Comparison of ENCODE assay signal across 31 cellular contexts in the genomic region with DNA sequence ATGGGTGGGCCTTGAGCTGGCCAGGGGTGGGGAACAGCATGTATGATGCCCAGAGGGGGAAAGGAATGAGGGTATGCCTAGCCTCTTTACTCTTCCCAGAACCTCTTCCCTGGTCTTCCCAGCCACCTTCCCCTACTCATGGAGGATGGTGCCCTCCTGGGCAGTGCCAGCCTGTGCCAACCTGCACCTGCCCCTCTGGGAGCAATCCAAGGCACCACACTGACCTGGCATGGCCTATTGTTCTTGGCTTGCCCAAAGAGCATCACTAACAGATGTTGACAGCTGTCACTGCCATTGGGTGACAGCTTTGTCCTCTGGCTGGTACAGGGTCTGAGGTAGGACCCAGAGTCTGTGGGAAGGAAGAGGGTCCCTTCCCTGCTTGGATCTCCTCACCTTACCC. TPM values are rescaled to one million over a fixed set of nuclear protein-coding genes. Genes with fewer than 3 reads are reported as not detected.
"Had no signal": no experiment of that assay in that cellular context is flagged by ENCODE, and none has a peak within 500 bp of the region (broad histone marks: within the 10 kb centered on the region; RNA-seq: fewer than 3 reads in every experiment).

No MANE protein-coding gene starts in this region.

- H3K4me1 Mint-ChIP-seq: activated CD4-positive, alpha-beta T cell treated with anti-CD3 and anti-CD28 coated beads for 36 hours; activated CD4-positive, alpha-beta T cell treated with anti-CD3 and anti-CD28 coated beads, Interleukin-2, amount 10 ng/mL, durations not matched to agents 24 days and 14 days; activated CD8-positive, alpha-beta memory T cell treated with anti-CD3 and anti-CD28 coated beads, Interleukin-2, amount 10 ng/mL, durations not matched to agents 7 days and 5 days; activated naive CD4-positive, alpha-beta T cell treated with anti-CD3 and anti-CD28 coated beads, Interleukin-2, amount 50 U/mL, for 24 hours; activated naive CD8-positive, alpha-beta T cell treated with anti-CD3 and anti-CD28 coated beads for 36 hours; activated naive CD8-positive, alpha-beta T cell treated with anti-CD3 and anti-CD28 coated beads, Interleukin-2, amount 50 U/mL, for 24 hours; endodermal cell had no signal

- H3K27ac ChIP-seq: adrenal gland, body of pancreas, coronary artery, dorsolateral prefrontal cortex had no signal

- H3K4me3 Mint-ChIP-seq: activated CD4-positive, alpha-beta memory T cell treated with anti-CD3 and anti-CD28 coated beads for 36 hours; activated CD4-positive, alpha-beta T cell treated with anti-CD3 and anti-CD28 coated beads for 36 hours; activated CD4-positive, alpha-beta T cell treated with anti-CD3 and anti-CD28 coated beads, Interleukin-2, amount 10 ng/mL, durations not matched to agents 24 days and 14 days; activated CD8-positive, alpha-beta memory T cell treated with anti-CD3 and anti-CD28 coated beads, Interleukin-2, amount 10 ng/mL, durations not matched to agents 7 days and 5 days; activated CD8-positive, alpha-beta T cell treated with anti-CD3 and anti-CD28 coated beads, Interleukin-2, amount 10 ng/mL, durations not matched to agents 7 days and 5 days; activated naive CD4-positive, alpha-beta T cell treated with anti-CD3 and anti-CD28 coated beads for 36 hours; activated naive CD4-positive, alpha-beta T cell treated with anti-CD3 and anti-CD28 coated beads, Interleukin-2, amount 50 U/mL, for 24 hours; activated naive CD8-positive, alpha-beta T cell treated with anti-CD3 and anti-CD28 coated beads for 36 hours; activated naive CD8-positive, alpha-beta T cell treated with anti-CD3 and anti-CD28 coated beads, Interleukin-2, amount 50 U/mL, for 24 hours; activated T-helper 1 cell treated with anti-CD3 and anti-CD28 coated beads, Interleukin-12 subunit alpha, Interleukin-12 subunit beta, Interleukin-2, Interleukin-4 antibody, amounts not matched to agents 30 ng/mL and 10 ng/mL and 1 ng/mL, durations not matched to agents 14 hours and 24 hours and 36 hours; dendritic cell treated with granulocyte-macrophage colony-stimulating factor and Interleukin-4, amounts not matched to agents 40 ng/mL and 50 ng/mL, for 4 days; endodermal cell had no signal

- H3K27ac Mint-ChIP-seq: activated CD4-positive, alpha-beta memory T cell treated with anti-CD3 and anti-CD28 coated beads for 36 hours; activated CD4-positive, alpha-beta T cell treated with anti-CD3 and anti-CD28 coated beads for 36 hours; activated CD4-positive, alpha-beta T cell treated with anti-CD3 and anti-CD28 coated beads, Interleukin-2, amount 10 ng/mL, durations not matched to agents 24 days and 14 days; activated CD8-positive, alpha-beta memory T cell treated with anti-CD3 and anti-CD28 coated beads, Interleukin-2, amount 10 ng/mL, durations not matched to agents 7 days and 5 days; activated CD8-positive, alpha-beta T cell treated with anti-CD3 and anti-CD28 coated beads, Interleukin-2, amount 10 ng/mL, durations not matched to agents 7 days and 5 days; activated naive CD4-positive, alpha-beta T cell treated with anti-CD3 and anti-CD28 coated beads for 36 hours; activated naive CD4-positive, alpha-beta T cell treated with anti-CD3 and anti-CD28 coated beads, Interleukin-2, amount 50 U/mL, for 24 hours; activated naive CD8-positive, alpha-beta T cell treated with anti-CD3 and anti-CD28 coated beads for 36 hours; activated naive CD8-positive, alpha-beta T cell treated with anti-CD3 and anti-CD28 coated beads, Interleukin-2, amount 50 U/mL, for 24 hours; activated T-helper 1 cell treated with anti-CD3 and anti-CD28 coated beads, Interleukin-12 subunit alpha, Interleukin-12 subunit beta, Interleukin-2, Interleukin-4 antibody, amounts not matched to agents 30 ng/mL and 10 ng/mL and 1 ng/mL, durations not matched to agents 14 hours and 24 hours and 36 hours; activated T-helper 2 cell treated with anti-CD3 and anti-CD28 coated beads, Interferon-gamma antibody, Interleukin-2, Interleukin-4, amounts not matched to agents 10 μg/mL and 5 μg/mL and 100 μg/mL, durations not matched to agents 14 hours and 24 hours and 36 hours; dendritic cell treated with granulocyte-macrophage colony-stimulating factor and Interleukin-4, amounts not matched to agents 40 ng/mL and 50 ng/mL, for 4 days; endodermal cell had no signal

- DNase-seq: activated CD4-positive, alpha-beta memory T cell treated with anti-CD3 and anti-CD28 coated beads for 36 hours; activated CD4-positive, alpha-beta T cell treated with anti-CD3 and anti-CD28 coated beads for 36 hours; activated CD4-positive, alpha-beta T cell treated with anti-CD3 and anti-CD28 coated beads, Interleukin-2, amount 10 ng/mL, durations not matched to agents 24 days and 14 days; activated CD4-positive, CD25-positive, alpha-beta regulatory T cell; activated CD4-positive, CD25-positive, alpha-beta regulatory T cell treated with anti-CD3 and anti-CD28 coated beads, Interleukin-2, amount 50 U/mL, for 72 hours; activated CD8-positive, alpha-beta memory T cell treated with anti-CD3 and anti-CD28 coated beads, Interleukin-2, amount 10 ng/mL, durations not matched to agents 7 days and 5 days; activated CD8-positive, alpha-beta memory T cell treated with anti-CD3 and anti-CD28 coated beads, Interleukin-2, amount 50 U/mL, for 4 hours; activated CD8-positive, alpha-beta T cell treated with anti-CD3 and anti-CD28 coated beads, Interleukin-2, amount 10 ng/mL, durations not matched to agents 7 days and 5 days; activated effector memory CD4-positive, alpha-beta T cell treated with anti-CD3 and anti-CD28 coated beads, Interleukin-2, amount 50 U/mL, for 16 hours; activated naive CD4-positive, alpha-beta T cell treated with anti-CD3 and anti-CD28 coated beads for 36 hours; activated naive CD8-positive, alpha-beta T cell treated with anti-CD3 and anti-CD28 coated beads for 36 hours; activated naive CD8-positive, alpha-beta T cell treated with anti-CD3 and anti-CD28 coated beads, Interleukin-2, amount 50 U/mL, for 24 hours; activated T-cell treated with anti-CD3 and anti-CD28 coated beads, Interleukin-2, amount 50 U/mL, for 1 hour; activated T-cell treated with anti-CD3 and anti-CD28 coated beads, Interleukin-2, amount 50 U/mL, for 48 hours; adrenal gland; amygdala; aorta; body of pancreas; central memory CD4-positive, alpha-beta T cell; dorsolateral prefrontal cortex; effector memory CD4-positive, alpha-beta T cell; endodermal cell; foreskin fibroblast; T-helper 2 cell had no signal

- H3K27me3 Mint-ChIP-seq: activated CD4-positive, alpha-beta memory T cell treated with anti-CD3 and anti-CD28 coated beads for 36 hours; activated CD4-positive, alpha-beta T cell treated with anti-CD3 and anti-CD28 coated beads for 36 hours; activated CD4-positive, alpha-beta T cell treated with anti-CD3 and anti-CD28 coated beads, Interleukin-2, amount 10 ng/mL, durations not matched to agents 24 days and 14 days; activated naive CD4-positive, alpha-beta T cell treated with anti-CD3 and anti-CD28 coated beads, Interleukin-2, amount 50 U/mL, for 24 hours; activated naive CD8-positive, alpha-beta T cell treated with anti-CD3 and anti-CD28 coated beads for 36 hours; activated naive CD8-positive, alpha-beta T cell treated with anti-CD3 and anti-CD28 coated beads, Interleukin-2, amount 50 U/mL, for 24 hours had no signal

- H3K4me1 ChIP-seq: adrenal gland, body of pancreas had no signal

- ATAC-seq: activated CD4-positive, alpha-beta T cell treated with anti-CD3 and anti-CD28 coated beads for 36 hours; activated CD8-positive, alpha-beta memory T cell treated with anti-CD3 and anti-CD28 coated beads, Interleukin-2, amount 10 ng/mL, durations not matched to agents 7 days and 5 days; activated CD8-positive, alpha-beta T cell treated with anti-CD3 and anti-CD28 coated beads, Interleukin-2, amount 10 ng/mL, durations not matched to agents 7 days and 5 days; activated naive CD8-positive, alpha-beta T cell treated with anti-CD3 and anti-CD28 coated beads, Interleukin-2, amount 50 U/mL, for 24 hours; body of pancreas; esophagus mucosa had no signal

- H3K9me3 Mint-ChIP-seq: activated CD4-positive, alpha-beta memory T cell treated with anti-CD3 and anti-CD28 coated beads for 36 hours; activated CD4-positive, alpha-beta T cell treated with anti-CD3 and anti-CD28 coated beads, Interleukin-2, amount 10 ng/mL, durations not matched to agents 24 days and 14 days; activated naive CD4-positive, alpha-beta T cell treated with anti-CD3 and anti-CD28 coated beads for 36 hours; activated naive CD4-positive, alpha-beta T cell treated with anti-CD3 and anti-CD28 coated beads, Interleukin-2, amount 50 U/mL, for 24 hours; activated naive CD8-positive, alpha-beta T cell treated with anti-CD3 and anti-CD28 coated beads for 36 hours; activated naive CD8-positive, alpha-beta T cell treated with anti-CD3 and anti-CD28 coated beads, Interleukin-2, amount 50 U/mL, for 24 hours; activated T-helper 1 cell treated with anti-CD3 and anti-CD28 coated beads, Interleukin-12 subunit alpha, Interleukin-12 subunit beta, Interleukin-2, Interleukin-4 antibody, amounts not matched to agents 30 ng/mL and 10 ng/mL and 1 ng/mL, durations not matched to agents 14 hours and 24 hours and 36 hours; activated T-helper 2 cell treated with anti-CD3 and anti-CD28 coated beads, Interferon-gamma antibody, Interleukin-2, Interleukin-4, amounts not matched to agents 10 μg/mL and 5 μg/mL and 100 μg/mL, durations not matched to agents 14 hours and 24 hours and 36 hours; dendritic cell treated with granulocyte-macrophage colony-stimulating factor and Interleukin-4, amounts not matched to agents 40 ng/mL and 50 ng/mL, for 4 days; endodermal cell had no signal

- H3K27me3 ChIP-seq: adrenal gland, body of pancreas, dorsolateral prefrontal cortex had no signal

- H3K9me3 ChIP-seq: adrenal gland, body of pancreas had no signal

- H3K36me3 Mint-ChIP-seq: activated CD4-positive, alpha-beta memory T cell treated with anti-CD3 and anti-CD28 coated beads for 36 hours; activated CD8-positive, alpha-beta memory T cell treated with anti-CD3 and anti-CD28 coated beads, Interleukin-2, amount 10 ng/mL, durations not matched to agents 7 days and 5 days; activated naive CD4-positive, alpha-beta T cell treated with anti-CD3 and anti-CD28 coated beads, Interleukin-2, amount 50 U/mL, for 24 hours; activated naive CD8-positive, alpha-beta T cell treated with anti-CD3 and anti-CD28 coated beads for 36 hours had no signal

- H3K4me3 ChIP-seq: adrenal gland, body of pancreas, coronary artery, dorsolateral prefrontal cortex had no signal

RNA-seq across cellular contexts. Expression of a gene that starts 13.1 kb away (rescaled TPM):
- total RNA-seq: activated CD4-positive, alpha-beta memory T cell treated with anti-CD3 and anti-CD28 coated beads for 36 hours; activated CD8-positive, alpha-beta memory T cell treated with anti-CD3 and anti-CD28 coated beads for 36 hours; activated CD8-positive, alpha-beta memory T cell treated with anti-CD3 and anti-CD28 coated beads, Interleukin-2, amount 10 ng/mL, durations not matched to agents 7 days and 5 days; activated CD8-positive, alpha-beta T cell treated with anti-CD3 and anti-CD28 coated beads, Interleukin-2, amount 10 ng/mL, durations not matched to agents 7 days and 5 days; activated naive CD4-positive, alpha-beta T cell treated with anti-CD3 and anti-CD28 coated beads for 36 hours; activated naive CD8-positive, alpha-beta T cell treated with anti-CD3 and anti-CD28 coated beads for 36 hours; activated T-helper 2 cell treated with anti-CD3 and anti-CD28 coated beads, Interferon-gamma antibody, Interleukin-2, Interleukin-4, amounts not matched to agents 10 μg/mL and 5 μg/mL and 100 μg/mL, durations not matched to agents 14 hours and 24 hours and 36 hours had no signal
